ENCODE assay signal across 9 cellular contexts in the genomic region with DNA sequence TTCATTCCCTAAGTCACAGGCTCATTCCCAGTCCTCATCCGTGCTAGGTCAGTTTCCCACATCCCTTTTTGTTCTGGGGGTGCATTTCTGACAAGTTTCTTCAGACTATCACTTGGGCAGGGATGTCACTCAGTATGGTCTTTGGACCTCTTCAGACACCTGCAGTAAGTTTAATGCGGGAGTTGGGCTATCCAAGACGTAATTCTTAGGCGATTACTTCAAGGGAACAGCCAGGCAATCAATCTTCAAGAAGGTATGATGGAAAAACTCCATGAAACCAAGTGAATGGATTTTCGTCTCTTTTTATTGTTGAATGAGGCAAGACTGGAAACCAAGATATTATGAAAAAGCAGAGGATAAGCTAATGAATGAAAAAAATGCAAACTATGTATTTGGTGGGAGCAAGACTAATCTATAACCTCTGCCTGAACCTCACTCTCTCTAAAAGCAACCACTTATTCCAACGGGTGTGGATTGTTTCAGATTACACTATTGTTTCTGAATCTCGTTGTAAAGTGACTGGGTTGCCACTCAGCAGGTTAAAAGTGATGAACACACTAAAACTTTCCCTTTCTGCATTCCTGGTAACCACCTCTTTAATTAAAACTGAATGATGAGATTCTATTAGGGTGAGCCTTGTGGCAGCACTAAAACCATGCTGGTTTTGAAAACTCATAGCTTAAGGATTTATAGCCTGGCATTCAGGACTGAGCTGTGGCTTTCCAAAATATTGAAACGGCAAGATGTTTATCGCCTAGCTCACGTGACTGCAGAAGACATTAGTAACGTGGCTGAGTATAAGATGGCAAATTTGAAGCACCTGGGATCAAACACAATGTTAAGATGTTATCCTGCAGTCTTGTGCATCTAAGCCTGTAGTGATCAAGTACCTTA. TPM values are rescaled to one million over a fixed set of nuclear protein-coding genes. Genes with fewer than 3 reads are reported as not detected.
A peak's percentile ranks its signal among the peaks of the same experiment; 100 is the strongest.
DNase-seq lines count a peak whose midpoint lies in the region; ATAC-seq, FAIRE-seq and TF ChIP-seq lines count a peak whose summit lies in the region.
"Had no signal": no experiment of that assay in that cellular context is flagged by ENCODE, and none has a peak within 500 bp of the region (broad histone marks: within the 10 kb centered on the region; RNA-seq: fewer than 3 reads in every experiment).

No MANE protein-coding gene starts in this region.

- peak overlapping the region; percentile 72 for H3K4me2 ChIP-seq in A549

- POLR2A ChIA-PET in A549 (lab: Yijun Ruan, JAX) = interaction anchor here (1.1 to 2.2 kb wide), 4 partner anchors 10 to 188 kb away, joined by 3 to 8 read pairs (median 6); no protein-coding TSS in a partner anchor
- POLR2A ChIA-PET in MCF 10A (lab: Yijun Ruan, JAX) = interaction anchor here (0.6 to 9.0 kb wide), 36 partner anchors 10 to 1110 kb away, joined by 3 to 100 read pairs (median 4); no protein-coding TSS in a partner anchor

- H3K36me3 ChIP-seq in mesodermal cell (ENCODE audit: control insufficient read depth, insufficient read depth, low read length) = no peaks in the 10 kb centered on the region

- no peak for TF ChIP-seq RAD21 in A549 (conservative IDR thresholded peaks at IDR 0.05 in 1 of 2, IDR thresholded peaks at IDR 0.05 in 1 of 2)

- peaks cover 20% of the 10 kb centered on the region for H3K36me3 Mint-ChIP-seq in HFFc6 (ENCODE audit: low read depth)
- no peaks in the 10 kb centered on the region for H3K36me3 Mint-ChIP-seq in MCF 10A (ENCODE audit: insufficient read depth, unreplicated experiment)

- H3K9me3 ChIP-seq in A549 (no peaks in the 10 kb centered on the region), mesodermal cell (ENCODE audit: control insufficient read depth, low read length) (no peaks in the 10 kb centered on the region)

- CTCF ChIA-PET in A549 (lab: Yijun Ruan, JAX) = interaction anchor here (0.6 to 3.6 kb wide), 10 partner anchors 39 to 205 kb away, joined by 3 to 16 read pairs (median 4); no protein-coding TSS in a partner anchor
- CTCF ChIA-PET in MCF 10A (lab: Yijun Ruan, JAX) = interaction anchor here (0.7 to 4.3 kb wide), 34 partner anchors 10 to 206 kb away, joined by 3 to 47 read pairs (median 5); no protein-coding TSS in a partner anchor

- H3K27me3 Mint-ChIP-seq in HFFc6 (ENCODE audit: insufficient read depth) (no peaks in the 10 kb centered on the region), MCF 10A (ENCODE audit: insufficient read depth, unreplicated experiment) (no peaks in the 10 kb centered on the region)

- TF ChIP-seq EP300 in A549 (IDR thresholded peaks at IDR 0.05) = no peak

- H3K4me1 Mint-ChIP-seq in HFFc6 (ENCODE audit: low read depth) (peaks cover 60% of the 10 kb centered on the region), MCF 10A (ENCODE audit: insufficient read depth, unreplicated experiment) (peaks cover 43% of the 10 kb centered on the region)

- BruUV-seq in MCF 10A (replicated peaks; lab: Mats Ljungman, UMichigan) = TSS peak; percentile 49

- no peak for TF ChIP-seq POLR2A in A549 (IDR thresholded peaks at IDR 0.05; ENCODE audit: low read length)

- TF ChIP-seq CTCF in A549 (IDR thresholded peaks at IDR 0.05) (no peak), HFFc6 (IDR thresholded peaks at IDR 0.05) (no peak), MCF 10A (IDR thresholded peaks at IDR 0.05; ENCODE audit: unreplicated experiment) (no peak)

- H3K4me3 Mint-ChIP-seq in HFFc6 (peak overlapping the region; percentile 91), MCF 10A (ENCODE audit: unreplicated experiment) (peak overlapping the region; percentile 82)

- peak overlapping the region; percentile 73 for H3K27ac Mint-ChIP-seq in HFFc6
- peak overlapping the region; percentile 96 for H3K27ac Mint-ChIP-seq in MCF 10A (ENCODE audit: low read depth, unreplicated experiment)

- ATAC-seq in A549 (no peak), GM21717 (IDR thresholded peaks at IDR 0.05; ENCODE audit: unreplicated experiment) (no peak)

- WGBS in A549 (ENCODE audit: missing lambda C conversion rate) = 24% methylated on average over 11 of the region's 11 CpGs
- WGBS in mesodermal cell (ENCODE audit: insufficient coverage in 2 of 2), 2 experiments = 16 to 27% methylated on average over 8 of the region's 11 CpGs

- H3K9me3 Mint-ChIP-seq in HFFc6 (no peaks in the 10 kb centered on the region), MCF 10A (ENCODE audit: unreplicated experiment) (no peaks in the 10 kb centered on the region)

- FAIRE-seq in A549 (lab: Jason Lieb, UNC) = no peak
- FAIRE-seq: GM18507 had no signal

- no peak for DNase-seq in A549 (ENCODE audit: low read depth in 1 of 2, low spot score in 1 of 2)
- peak; percentile 67 for DNase-seq in HFFc6
- peak; percentile 51 for DNase-seq in MCF 10A (ENCODE audit: unreplicated experiment)
- DNase-seq in posterior cingulate gyrus = no peak
- DNase-seq in stimulated activated CD4-positive, alpha-beta T cell treated with anti-CD3 and anti-CD28 coated beads, Interleukin-12 subunit alpha, Interleukin-12 subunit beta, amount 100 ng/mL, for 4 hours = no peak
- no peak for DNase-seq in NCI-H1436 (lab: John Stamatoyannopoulos, UW)

- H3K27ac ChIP-seq in A549 (peak overlapping the region; percentile 85 to 97), mesodermal cell (ENCODE audit: low read depth, low read length, severe bottlenecking) (peak overlapping the region; percentile 90)

- intact Hi-C loops in MCF 10A (cut with micrococcal nuclease) = loop anchor here (1.0 to 5.0 kb wide), 4 partner anchors 31 to 136 kb away; no protein-coding TSS in a partner anchor
- intact Hi-C loops in posterior cingulate gyrus (cut with DNase I) = no loop called here

- H3K4me3 ChIP-seq in A549 (peak overlapping the region; percentile 90), mesodermal cell (ENCODE audit: extremely low read depth, insufficient read depth, low read length, poor library complexity, severe bottlenecking) (peak overlapping the region; percentile 85)

- peaks cover 52% of the 10 kb centered on the region for H3K4me1 ChIP-seq in A549
- H3K4me1 ChIP-seq in mesodermal cell (ENCODE audit: control insufficient read depth, insufficient read depth, low read length, poor library complexity, severe bottlenecking) = peaks cover 39% of the 10 kb centered on the region

TF ChIP-seq in A549, 52 proteins besides CTCF, POLR2A, EP300 and RAD21:
- TF ChIP-seq, protein P1, sequence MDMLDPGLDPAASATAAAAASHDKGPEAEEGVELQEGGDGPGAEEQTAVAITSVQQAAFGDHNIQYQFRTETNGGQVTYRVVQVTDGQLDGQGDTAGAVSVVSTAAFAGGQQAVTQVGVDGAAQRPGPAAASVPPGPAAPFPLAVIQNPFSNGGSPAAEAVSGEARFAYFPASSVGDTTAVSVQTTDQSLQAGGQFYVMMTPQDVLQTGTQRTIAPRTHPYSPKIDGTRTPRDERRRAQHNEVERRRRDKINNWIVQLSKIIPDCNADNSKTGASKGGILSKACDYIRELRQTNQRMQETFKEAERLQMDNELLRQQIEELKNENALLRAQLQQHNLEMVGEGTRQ (IDR thresholded peaks at IDR 0.05) = peak; percentile 42; the same call in 1 of the 2 replicates
- TF ChIP-seq, protein P2, sequence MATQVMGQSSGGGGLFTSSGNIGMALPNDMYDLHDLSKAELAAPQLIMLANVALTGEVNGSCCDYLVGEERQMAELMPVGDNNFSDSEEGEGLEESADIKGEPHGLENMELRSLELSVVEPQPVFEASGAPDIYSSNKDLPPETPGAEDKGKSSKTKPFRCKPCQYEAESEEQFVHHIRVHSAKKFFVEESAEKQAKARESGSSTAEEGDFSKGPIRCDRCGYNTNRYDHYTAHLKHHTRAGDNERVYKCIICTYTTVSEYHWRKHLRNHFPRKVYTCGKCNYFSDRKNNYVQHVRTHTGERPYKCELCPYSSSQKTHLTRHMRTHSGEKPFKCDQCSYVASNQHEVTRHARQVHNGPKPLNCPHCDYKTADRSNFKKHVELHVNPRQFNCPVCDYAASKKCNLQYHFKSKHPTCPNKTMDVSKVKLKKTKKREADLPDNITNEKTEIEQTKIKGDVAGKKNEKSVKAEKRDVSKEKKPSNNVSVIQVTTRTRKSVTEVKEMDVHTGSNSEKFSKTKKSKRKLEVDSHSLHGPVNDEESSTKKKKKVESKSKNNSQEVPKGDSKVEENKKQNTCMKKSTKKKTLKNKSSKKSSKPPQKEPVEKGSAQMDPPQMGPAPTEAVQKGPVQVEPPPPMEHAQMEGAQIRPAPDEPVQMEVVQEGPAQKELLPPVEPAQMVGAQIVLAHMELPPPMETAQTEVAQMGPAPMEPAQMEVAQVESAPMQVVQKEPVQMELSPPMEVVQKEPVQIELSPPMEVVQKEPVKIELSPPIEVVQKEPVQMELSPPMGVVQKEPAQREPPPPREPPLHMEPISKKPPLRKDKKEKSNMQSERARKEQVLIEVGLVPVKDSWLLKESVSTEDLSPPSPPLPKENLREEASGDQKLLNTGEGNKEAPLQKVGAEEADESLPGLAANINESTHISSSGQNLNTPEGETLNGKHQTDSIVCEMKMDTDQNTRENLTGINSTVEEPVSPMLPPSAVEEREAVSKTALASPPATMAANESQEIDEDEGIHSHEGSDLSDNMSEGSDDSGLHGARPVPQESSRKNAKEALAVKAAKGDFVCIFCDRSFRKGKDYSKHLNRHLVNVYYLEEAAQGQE (IDR thresholded peaks at IDR 0.05) = no peak

RNA-seq across cellular contexts. Expression of gene RASAL2, which starts 1.1 kb away (rescaled TPM):
- polyA plus RNA-seq in A549 (2011; rRNA removed) (17.6 and 17.8 TPM in 2 replicates), A549 (2017; fragmentation: RNase III; extraction: RNeasy Plus Mini Kit Qiagen cat#74134 plus additional on column Dnase treatment) (6.4 to 7.1 TPM (median 7.0 TPM) in 3 replicates)
- 6.5 and 7.0 TPM in 2 replicates for polyA plus RNA-seq in A549 (2012; cell fraction: cytosol; rRNA removed)
- 16.6 and 19.2 TPM in 2 replicates for polyA plus RNA-seq in A549 (2012; cell fraction: nucleus; rRNA removed)
- 38.1 and 46.3 TPM in 2 replicates for polyA minus RNA-seq in A549 (2011; rRNA and poly(A)+ RNA removed)
- total RNA-seq in HFFc6 (2021; fragmentation: NEBNext Ultra II Directional; extraction: Animal tissue kit (Norgen Biotek cat#: 25700)) = 10 to 100 TPM; 21.2 to 30.7 (median 24.4) TPM
- total RNA-seq in MCF 10A (2022) = 56.9 and 62.4 TPM in 2 replicates
- polyA plus RNA-seq in mesodermal cell (2013, experiment 1 of 2) = 12.3 TPM
- 10.3 TPM for polyA plus RNA-seq in mesodermal cell (2013, experiment 2 of 2)

Comparison
In these comparisons a context has a peak if more than half of its experiments do, and no peak if none do; other contexts are left out.
1. DNase-seq: peak in HFFc6 (single experiment) and MCF 10A (single experiment); none in A549 (0 of 2), posterior cingulate gyrus (0 of 10), stimulated activated CD4-positive, alpha-beta T cell treated with anti-CD3 and anti-CD28 coated beads, Interleukin-12 subunit alpha, Interleukin-12 subunit beta, amount 100 ng/mL, for 4 hours (single experiment) and NCI-H1436 (single experiment).